ENCODE assay signal across 16 cellular contexts in the genomic region with DNA sequence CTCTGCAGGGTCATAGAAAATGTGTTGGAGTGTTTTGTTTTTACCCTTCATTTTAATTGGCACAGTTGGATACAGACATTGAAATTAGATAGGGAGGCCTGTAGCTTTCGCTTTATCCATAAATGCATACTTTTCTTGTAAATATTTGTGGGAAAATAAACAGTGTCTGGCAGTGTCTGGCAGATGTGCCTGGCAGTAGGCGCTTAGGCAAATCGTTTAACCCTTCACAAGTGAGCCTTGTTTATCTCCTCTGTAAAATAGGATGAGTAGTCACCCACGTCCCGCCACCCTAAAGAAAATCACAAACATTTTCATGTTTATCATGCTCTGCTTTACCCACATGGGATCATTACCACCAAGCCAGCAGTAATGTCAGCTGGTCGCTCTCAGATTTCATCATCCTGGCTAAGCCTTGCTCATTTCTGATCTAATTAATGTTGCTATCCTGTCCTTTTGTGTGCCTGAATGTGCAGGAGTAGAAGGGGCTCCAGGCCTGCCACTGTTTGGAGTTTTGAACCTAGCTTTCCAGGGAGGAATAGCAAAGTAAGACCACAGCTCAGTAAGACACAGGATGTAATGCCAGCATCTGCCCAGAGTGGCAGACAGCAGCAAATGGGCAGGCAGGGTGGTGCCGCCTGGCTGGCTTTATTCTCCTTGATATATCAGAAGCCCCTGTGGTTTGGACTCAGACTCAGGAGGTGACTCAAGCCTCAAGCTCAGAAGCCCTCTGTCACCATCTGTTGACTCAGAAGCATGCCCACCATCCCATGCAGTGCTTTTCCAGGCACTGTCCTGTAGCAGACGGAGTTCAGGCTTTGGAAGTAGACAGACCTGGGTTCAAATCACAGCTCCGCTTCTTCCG.
DNase-seq lines count a peak whose midpoint lies in the region; ATAC-seq and TF ChIP-seq lines count a peak whose summit lies in the region.
"Had no signal": no experiment of that assay in that cellular context is flagged by ENCODE, and none has a peak within 500 bp of the region (broad histone marks: within the 10 kb centered on the region; RNA-seq: fewer than 3 reads in every experiment).

No MANE protein-coding gene starts in this region.

- H3K36me3 ChIP-seq in IMR-90 (ENCODE audit: control insufficient read depth, insufficient read depth, low read length), result no peaks in the 10 kb centered on the region
- no peaks in the 10 kb centered on the region for H3K36me3 ChIP-seq in adipocyte (ENCODE audit: control insufficient read depth, insufficient read depth, low read length, severe bottlenecking)
- peaks cover 0 to 14% of the 10 kb centered on the region in 2 donors for H3K36me3 ChIP-seq in gastroesophageal sphincter
- peaks cover 11% of the 10 kb centered on the region for H3K36me3 ChIP-seq in left ventricle myocardium inferior
- H3K36me3 ChIP-seq: upper lobe of left lung had no signal

- H4K20me1 ChIP-seq in IMR-90 (ENCODE audit: insufficient read depth, low read length), result no peaks in the 10 kb centered on the region

- peak overlapping the region; percentile 4; the same call in 1 of the 2 replicates for H2BK120ac ChIP-seq in IMR-90 (ENCODE audit: low read depth, low read length)

- no peak overlapping the region for H3K27ac Mint-ChIP-seq in HFFc6
- H3K27ac Mint-ChIP-seq: T-helper 17 cell had no signal

- no peak overlapping the region for H4K8ac ChIP-seq in IMR-90 (ENCODE audit: low read depth in 2 of 2, low read length in 2 of 2)

- in situ Hi-C loops in IMR-90 (cut with MboI; ENCODE audit: low sequenced_read_pairs), result no loop called here

- no peak for TF ChIP-seq RAD21 in IMR-90 (IDR thresholded peaks at IDR 0.05; ENCODE audit: low read length)

- H3K36me3 Mint-ChIP-seq in HFFc6 (ENCODE audit: low read depth), result no peaks in the 10 kb centered on the region

- H3K27ac ChIP-seq in IMR-90 (ENCODE audit: insufficient read depth, low read length), result no peak overlapping the region
- peak overlapping the region in 3 of 4 donors; percentile 75 to 84 (median 80) for H3K27ac ChIP-seq in gastroesophageal sphincter
- no peak overlapping the region for H3K27ac ChIP-seq in left ventricle myocardium inferior (replicated peaks)
- H3K27ac ChIP-seq: cardiac muscle cell, PC-9, upper lobe of left lung had no signal

- POLR2A ChIA-PET in IMR-90 (lab: Charles Lee; ENCODE audit: unreplicated experiment), result no interaction called here

- CTCF ChIA-PET in IMR-90 (lab: Yijun Ruan, JAX), result interaction anchor here (0.8 kb wide), 1 partner anchor 239 kb away, joined by 4 read pairs; no protein-coding TSS in a partner anchor

- ATAC-seq in IMR-90 (ENCODE audit: low read depth), result peak; percentile 60
- ATAC-seq in gastroesophageal sphincter, result no peak
- ATAC-seq: T-helper 17 cell had no signal

- no peak overlapping the region for H3K14ac ChIP-seq in IMR-90 (replicated peaks; ENCODE audit: low read depth, low read length)

- no peak for TF ChIP-seq EP300 in gastroesophageal sphincter (IDR thresholded peaks at IDR 0.05)

- no peak overlapping the region; the same call in 1 of the 2 replicates for H3K18ac ChIP-seq in IMR-90 (ENCODE audit: low read depth, low read length)

- no peak overlapping the region; the same call in 1 of the 2 replicates for H2BK20ac ChIP-seq in IMR-90 (ENCODE audit: low read depth, low read length)

- H3K4ac ChIP-seq in IMR-90 (ENCODE audit: low read depth, low read length), result no peak overlapping the region

- no peak overlapping the region for H2AFZ ChIP-seq in IMR-90 (replicated peaks; ENCODE audit: low read length, poor library complexity)
- H2AFZ ChIP-seq: PC-9 had no signal

- H3K23ac ChIP-seq in IMR-90 (ENCODE audit: low read depth, low read length), result no peak overlapping the region

- no peaks in the 10 kb centered on the region for H3K79me1 ChIP-seq in IMR-90 (ENCODE audit: low read depth in 1 of 2, low read length in 2 of 2)

- H2AK5ac ChIP-seq in IMR-90 (ENCODE audit: low read depth, low read length), result no peak overlapping the region

- dilution Hi-C loops in IMR-90 (cut with HindIII; ENCODE audit: low sequenced_read_pairs, unreplicated experiment), result no loop called here

- H3K4me1 ChIP-seq in IMR-90 (ENCODE audit: control insufficient read depth, insufficient read depth, low read length) (peaks cover 5% of the 10 kb centered on the region; the same call in 1 of the 2 replicates), adipocyte (ENCODE audit: control insufficient read depth, insufficient read depth, low read length) (peaks cover 8% of the 10 kb centered on the region), gastroesophageal sphincter (peaks cover 0 to 37% (median 0%) of the 10 kb centered on the region in 3 donors), left ventricle myocardium inferior (peaks cover 14% of the 10 kb centered on the region)
- H3K4me1 ChIP-seq: upper lobe of left lung had no signal

- H3K4me3 ChIP-seq in IMR-90 (ENCODE audit: insufficient read depth, low read depth, low read length) (no peak overlapping the region), adipocyte (ENCODE audit: low read length) (no peak overlapping the region), gastroesophageal sphincter (no peak overlapping the region), left ventricle myocardium inferior (no peak overlapping the region)
- H3K4me3 ChIP-seq: cardiac muscle cell, PC-9, upper lobe of left lung had no signal

- H3K4me1 Mint-ChIP-seq in HFFc6 (ENCODE audit: low read depth), result peaks cover 16% of the 10 kb centered on the region

- no peak overlapping the region for H4K5ac ChIP-seq in IMR-90 (ENCODE audit: low read depth, low read length)

- no peak overlapping the region for H2AK9ac ChIP-seq in IMR-90 (replicated peaks; ENCODE audit: low read depth, low read length, poor library complexity)

- H3K4me3 Mint-ChIP-seq in HFFc6, result no peak overlapping the region
- H3K4me3 Mint-ChIP-seq: T-helper 17 cell had no signal

- TF ChIP-seq POLR2A in IMR-90 (IDR thresholded peaks at IDR 0.05; ENCODE audit: low read depth, low read length) (no peak), gastroesophageal sphincter (IDR thresholded peaks at IDR 0.05) (no peak)

- intact Hi-C loops in IMR-90 (cut with micrococcal nuclease) (no loop called here), left ventricle myocardium inferior (cut with micrococcal nuclease) (no loop called here)

- H3K4me2 ChIP-seq in IMR-90 (ENCODE audit: low read depth, low read length), result peak overlapping the region; percentile 28; the same call in 1 of the 2 replicates
- H3K4me2 ChIP-seq: PC-9 had no signal

- no peaks in the 10 kb centered on the region for H3K27me3 ChIP-seq in IMR-90 (ENCODE audit: control insufficient read depth, insufficient read depth, low read length)
- peaks cover 19% of the 10 kb centered on the region for H3K27me3 ChIP-seq in adipocyte (replicated peaks; ENCODE audit: control insufficient read depth, insufficient read depth, low read length)
- no peaks in the 10 kb centered on the region for H3K27me3 ChIP-seq in gastroesophageal sphincter
- peaks cover 5% of the 10 kb centered on the region for H3K27me3 ChIP-seq in left ventricle myocardium inferior (ENCODE audit: low read depth)
- H3K27me3 ChIP-seq: cardiac muscle cell, upper lobe of left lung had no signal

- H4K91ac ChIP-seq in IMR-90 (ENCODE audit: insufficient read depth, low read depth, low read length), result no peak overlapping the region

- no peaks in the 10 kb centered on the region for H3K9me3 Mint-ChIP-seq in HFFc6

- H3K9ac ChIP-seq in IMR-90 (ENCODE audit: low read depth, low read length) (no peak overlapping the region), adipocyte (ENCODE audit: low read length) (no peak overlapping the region)

- H3K9me3 ChIP-seq in IMR-90 (ENCODE audit: control insufficient read depth, insufficient read depth, low read length), result no peaks in the 10 kb centered on the region
- H3K9me3 ChIP-seq in adipocyte (ENCODE audit: control insufficient read depth, low read length), result no peaks in the 10 kb centered on the region
- no peaks in the 10 kb centered on the region for H3K9me3 ChIP-seq in gastroesophageal sphincter
- H3K9me3 ChIP-seq in left ventricle myocardium inferior (replicated peaks), result no peaks in the 10 kb centered on the region
- H3K9me3 ChIP-seq: upper lobe of left lung had no signal

- DNase-seq in A172 (ENCODE audit: low spot score), result peak; percentile 46
- peak; percentile 1 for DNase-seq in IMR-90
- DNase-seq in adipocyte (ENCODE audit: low read depth), result peak; percentile 22
- DNase-seq in DMS79 (lab: John Stamatoyannopoulos, UW), result no peak
- DNase-seq in MV-4-11 (lab: John Stamatoyannopoulos, UW), result no peak
- no peak for DNase-seq in HFFc6
- DNase-seq in left ventricle myocardium inferior, result no peak
- DNase-seq: activated CD4-positive, alpha-beta T cell treated with anti-CD3 and anti-CD28 coated beads, Interleukin-2, amount 50 U/mL, for 1 hour; DMS79 treated with DMSO at 0.1 percent for 48 hours; KBM-7; NCI-H187; PC-9; T-helper 17 cell; upper lobe of left lung had no signal

- WGBS in IMR-90 (ENCODE audit: extremely low coverage in 2 of 2, insufficient read length in 1 of 2), 2 experiments, result 60% methylated on average over 1 of the region's 10 CpGs; no CpG with 5 or more reads in 1 of the 2 experiments
- WGBS in gastroesophageal sphincter (ENCODE audit: low coverage in 1 of 2), 2 donors, result 75 to 86% methylated on average over 8 to 9 of the region's 10 CpGs

- BruUV-seq in IMR-90 (replicated peaks; lab: Mats Ljungman, UMichigan), result no TSS peak

- no peak overlapping the region for H2BK5ac ChIP-seq in IMR-90 (ENCODE audit: low read depth, low read length, poor library complexity, severe bottlenecking)

- H3K9me1 ChIP-seq in IMR-90 (ENCODE audit: insufficient read depth, low read length), result peaks cover 4% of the 10 kb centered on the region; the same call in 1 of the 2 replicates

- H3K27me3 Mint-ChIP-seq in HFFc6 (ENCODE audit: insufficient read depth), result peaks cover 15% of the 10 kb centered on the region

- no peak for TF ChIP-seq CTCF in IMR-90 (conservative IDR thresholded peaks at IDR 0.05; ENCODE audit: low read depth, low read length)
- TF ChIP-seq CTCF in gastroesophageal sphincter (IDR thresholded peaks at IDR 0.05), result no peak
- no peak for TF ChIP-seq CTCF in HFFc6 (IDR thresholded peaks at IDR 0.05)
- TF ChIP-seq CTCF in left ventricle myocardium inferior (IDR thresholded peaks at IDR 0.05; ENCODE audit: borderline replicate concordance), result no peak

- no peak overlapping the region for H3K56ac ChIP-seq in IMR-90 (ENCODE audit: extremely low read depth, insufficient read depth, low read length)

- no peak overlapping the region for H2BK15ac ChIP-seq in IMR-90 (ENCODE audit: low read depth, low read length)

TF ChIP-seq in IMR-90, 13 proteins besides CTCF, POLR2A, EP300 and RAD21:
- TF ChIP-seq CEBPB (IDR thresholded peaks at IDR 0.05; ENCODE audit: low read depth, low read length), result peak; percentile 26; the same call in 1 of the 2 replicates
- TF ChIP-seq MAFK (IDR thresholded peaks at IDR 0.05; ENCODE audit: low read depth, low read length), result no peak
- TF ChIP-seq SMC3 (IDR thresholded peaks at IDR 0.05; ENCODE audit: low read depth, low read length), result no peak
TF ChIP-seq in IMR-90: peak in this region for 1.

Comparison
In these comparisons a context has a peak if more than half of its experiments do, and no peak if none do; other contexts are left out.
1. DNase-seq: peak in A172 (single experiment), IMR-90 (single experiment) and adipocyte (single experiment); none in DMS79 (single experiment), MV-4-11 (single experiment), HFFc6 (single experiment) and left ventricle myocardium inferior (single experiment).
2. H3K27ac ChIP-seq: peak in gastroesophageal sphincter (3 of 4); none in IMR-90 (single experiment) and left ventricle myocardium inferior (single experiment).